In genomic region chr2:96923201-96923600, GRCh38 we compare ENCODE assay signal across 25 cellular contexts.
"Had no signal": no experiment of that assay in that cellular context is flagged by ENCODE, and none has a peak within 500 bp of the region (broad histone marks: within the 10 kb centered on the region; RNA-seq: fewer than 3 reads in every experiment).

No MANE protein-coding gene starts in this region.

- H3K9me3 ChIP-seq: breast epithelium, SJCRH30, SK-N-SH had no signal

- H3K4me3 ChIP-seq: breast epithelium, SJCRH30 had no signal

- H3K4me3 Mint-ChIP-seq: T-helper 1 cell treated with Interleukin-12 subunit alpha and Interleukin-12 subunit beta and Interleukin-4 antibody, amounts not matched to agents 30 μg/mL and 1 μg/mL, for 36 hours had no signal

- H3K4me2 ChIP-seq: KMS-11, SK-N-SH had no signal

- H3K27ac Mint-ChIP-seq: T-helper 1 cell treated with Interleukin-12 subunit alpha and Interleukin-12 subunit beta and Interleukin-4 antibody, amounts not matched to agents 30 μg/mL and 1 μg/mL, for 36 hours had no signal

- H3K27ac ChIP-seq: breast epithelium, KMS-11, SJCRH30 had no signal

- DNase-seq: activated CD4-positive, alpha-beta T cell treated with anti-CD3 and anti-CD28 coated beads for 48 hours; activated CD4-positive, alpha-beta T cell treated with anti-CD3 and anti-CD28 coated beads, Interleukin-2, amount 50 U/mL, for 4 hours; activated CD4-positive, CD25-positive, alpha-beta regulatory T cell treated with anti-CD3 and anti-CD28 coated beads, Interleukin-2, amount 50 U/mL, for 72 hours; activated CD8-positive, alpha-beta memory T cell treated with anti-CD3 and anti-CD28 coated beads for 24 hours; activated effector memory CD4-positive, alpha-beta T cell treated with anti-CD3 and anti-CD28 coated beads, Interleukin-2, amount 50 U/mL, for 16 hours; activated naive CD4-positive, alpha-beta T cell treated with Interleukin-2 at 50 U/mL for 16 hours; activated naive CD8-positive, alpha-beta T cell treated with anti-CD3 and anti-CD28 coated beads, Interleukin-2, amount 10 ng/mL, durations not matched to agents 7 days and 5 days; activated T-cell treated with anti-CD3 and anti-CD28 coated beads, Interleukin-2, amount 50 U/mL, for 4 hours; caudate nucleus; NCI-H1092; NCI-H1417 treated with DMSO at 0.1 percent for 48 hours; NCI-H1694; NCI-H2029 treated with DMSO at 0.1 percent for 48 hours; NCI-H510A treated with DMSO at 0.1 percent for 48 hours; NCI-H69; NK-92 treated with Interleukin-12 subunit alpha and Interleukin-12 subunit beta, amount 100 ng/mL, for 24 hours; OCI-M1; Right ventricle myocardium superior; RPMI8226; SJCRH30; SK-N-SH had no signal

- H3K9me3 Mint-ChIP-seq: activated T-cell treated with anti-CD3 and anti-CD28 coated beads, Interleukin-2, amount 50 U/mL, for 4 hours had no signal

- H3K27me3 ChIP-seq: breast epithelium had no signal

- ATAC-seq: Panc1 had no signal

- H3K36me3 ChIP-seq: breast epithelium, SJCRH30 had no signal

- H3K9ac ChIP-seq: KMS-11, SK-N-SH had no signal
